ENCODE assay signal across 1 cellular context in genomic region chr13:28325022-28325421, GRCh38.
TF ChIP-seq lines count a peak whose summit lies in the region.

No MANE protein-coding gene starts in this region.

TF ChIP-seq in WTC11, 78 proteins besides CTCF, POLR2A, EP300 and RAD21 (continued from another document):
- TF ChIP-seq E2F1 (CRISPR knock-in tag; IDR thresholded peaks at IDR 0.05): no peak
- TF ChIP-seq GTF2I (CRISPR knock-in tag; conservative IDR thresholded peaks at IDR 0.05): no peak
- no peak for TF ChIP-seq ZBTB43 (CRISPR knock-in tag; IDR thresholded peaks at IDR 0.05)
- no peak for TF ChIP-seq ATF3 (CRISPR knock-in tag; conservative IDR thresholded peaks at IDR 0.05)
- no peak for TF ChIP-seq PREB (CRISPR knock-in tag; IDR thresholded peaks at IDR 0.05; ENCODE audit: borderline replicate concordance)
- no peak for TF ChIP-seq USF1 (CRISPR knock-in tag; IDR thresholded peaks at IDR 0.05)
- no peak for TF ChIP-seq MYBL2 (CRISPR knock-in tag; IDR thresholded peaks at IDR 0.05)
